1 cellular context compared by ENCODE assay signal in the genomic region with DNA sequence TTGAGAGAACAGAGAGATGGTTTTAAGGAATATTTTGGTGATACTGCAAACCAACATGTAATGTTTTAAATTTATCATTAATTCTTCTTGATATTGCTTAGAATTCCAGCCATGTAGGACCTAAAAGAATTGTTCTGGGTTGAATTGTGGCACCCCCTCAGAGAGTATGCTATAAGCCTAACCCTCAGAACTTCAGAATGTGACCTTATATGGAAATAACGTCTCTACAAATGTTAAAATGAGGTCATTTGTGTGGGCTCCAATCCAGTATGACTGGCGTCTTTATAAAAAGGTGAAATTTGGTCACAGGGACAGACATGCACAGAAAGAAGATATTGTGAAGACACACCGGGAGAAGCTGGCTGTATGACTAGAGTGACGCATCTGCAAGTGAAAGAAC.
TF ChIP-seq lines count a peak whose summit lies in the region.

No MANE protein-coding gene starts in this region.

TF ChIP-seq in GM23338, 12 proteins besides CTCF, POLR2A, EP300 and RAD21 (continued from another document):
- no peak for TF ChIP-seq POLR2AphosphoS5 (IDR thresholded peaks at IDR 0.05; ENCODE audit: low read depth)
- no peak for TF ChIP-seq ZNF114 (CRISPR knock-in tag; IDR thresholded peaks at IDR 0.05)
- TF ChIP-seq, protein P1, sequence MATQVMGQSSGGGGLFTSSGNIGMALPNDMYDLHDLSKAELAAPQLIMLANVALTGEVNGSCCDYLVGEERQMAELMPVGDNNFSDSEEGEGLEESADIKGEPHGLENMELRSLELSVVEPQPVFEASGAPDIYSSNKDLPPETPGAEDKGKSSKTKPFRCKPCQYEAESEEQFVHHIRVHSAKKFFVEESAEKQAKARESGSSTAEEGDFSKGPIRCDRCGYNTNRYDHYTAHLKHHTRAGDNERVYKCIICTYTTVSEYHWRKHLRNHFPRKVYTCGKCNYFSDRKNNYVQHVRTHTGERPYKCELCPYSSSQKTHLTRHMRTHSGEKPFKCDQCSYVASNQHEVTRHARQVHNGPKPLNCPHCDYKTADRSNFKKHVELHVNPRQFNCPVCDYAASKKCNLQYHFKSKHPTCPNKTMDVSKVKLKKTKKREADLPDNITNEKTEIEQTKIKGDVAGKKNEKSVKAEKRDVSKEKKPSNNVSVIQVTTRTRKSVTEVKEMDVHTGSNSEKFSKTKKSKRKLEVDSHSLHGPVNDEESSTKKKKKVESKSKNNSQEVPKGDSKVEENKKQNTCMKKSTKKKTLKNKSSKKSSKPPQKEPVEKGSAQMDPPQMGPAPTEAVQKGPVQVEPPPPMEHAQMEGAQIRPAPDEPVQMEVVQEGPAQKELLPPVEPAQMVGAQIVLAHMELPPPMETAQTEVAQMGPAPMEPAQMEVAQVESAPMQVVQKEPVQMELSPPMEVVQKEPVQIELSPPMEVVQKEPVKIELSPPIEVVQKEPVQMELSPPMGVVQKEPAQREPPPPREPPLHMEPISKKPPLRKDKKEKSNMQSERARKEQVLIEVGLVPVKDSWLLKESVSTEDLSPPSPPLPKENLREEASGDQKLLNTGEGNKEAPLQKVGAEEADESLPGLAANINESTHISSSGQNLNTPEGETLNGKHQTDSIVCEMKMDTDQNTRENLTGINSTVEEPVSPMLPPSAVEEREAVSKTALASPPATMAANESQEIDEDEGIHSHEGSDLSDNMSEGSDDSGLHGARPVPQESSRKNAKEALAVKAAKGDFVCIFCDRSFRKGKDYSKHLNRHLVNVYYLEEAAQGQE (IDR thresholded peaks at IDR 0.05; ENCODE audit: unreplicated experiment) = no peak
TF ChIP-seq in GM23338: peak in this region for 0.
